In the genomic region with DNA sequence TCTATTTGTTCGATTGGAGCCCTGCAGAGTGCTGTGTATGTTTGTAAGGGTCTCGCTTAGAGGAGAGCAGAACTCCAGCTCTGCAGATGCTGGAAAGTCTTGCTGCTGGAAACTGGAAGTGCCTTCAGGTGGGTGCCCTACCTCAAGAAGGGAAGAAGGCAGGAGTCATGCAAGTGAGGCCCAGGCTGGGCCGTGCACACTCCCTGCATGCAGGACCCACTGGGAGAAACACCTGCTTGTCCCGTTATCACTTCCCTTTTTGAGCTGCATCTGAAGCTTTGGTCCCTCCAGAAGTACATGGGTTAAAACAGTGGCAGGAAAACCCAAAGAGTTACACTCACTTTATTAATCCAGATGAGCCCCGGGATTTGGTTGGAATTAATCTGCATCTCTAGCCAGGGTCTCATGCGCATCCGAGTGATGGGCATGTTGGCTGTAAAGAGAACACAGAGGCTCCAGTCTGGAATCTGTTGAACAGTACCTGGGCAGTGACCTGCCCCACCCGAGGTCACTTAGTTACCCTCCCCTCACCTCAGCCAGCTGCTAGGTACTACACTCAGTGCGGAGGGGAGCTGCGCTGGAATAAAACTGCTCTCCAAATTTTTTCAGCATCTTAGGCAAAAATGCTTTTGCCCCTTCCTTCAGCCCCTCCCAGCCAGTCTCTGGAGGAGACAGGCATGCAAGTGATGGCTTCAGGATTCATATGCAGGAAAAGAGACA, we compare ENCODE assay signal across 8 cellular contexts. TPM values are rescaled to one million over a fixed set of nuclear protein-coding genes. Genes with fewer than 3 reads are reported as not detected.
A peak's percentile ranks its signal among the peaks of the same experiment; 100 is the strongest.
DNase-seq lines count a peak whose midpoint lies in the region; ATAC-seq and TF ChIP-seq lines count a peak whose summit lies in the region.

No MANE protein-coding gene starts in this region.

- H3K4me1 ChIP-seq in thymus (ENCODE audit: control insufficient read depth, insufficient read depth, low read length) = peaks cover 22% of the 10 kb centered on the region

- peak overlapping the region; percentile 95 for H3K4me3 Mint-ChIP-seq in activated CD8-positive, alpha-beta memory T cell treated with anti-CD3 and anti-CD28 coated beads, Interleukin-2, amount 10 ng/mL, durations not matched to agents 7 days and 5 days

- no peaks in the 10 kb centered on the region for H3K9me3 ChIP-seq in thymus (ENCODE audit: control insufficient read depth)

- peak; percentile 53 for DNase-seq in activated CD8-positive, alpha-beta memory T cell treated with anti-CD3 and anti-CD28 coated beads, Interleukin-2, amount 10 ng/mL, durations not matched to agents 7 days and 5 days
- no peak for DNase-seq in activated CD8-positive, alpha-beta memory T cell treated with anti-CD3 and anti-CD28 coated beads for 24 hours
- DNase-seq in activated T-helper 9 cell treated with anti-CD3 and anti-CD28 coated beads, Interleukin-2, amount 50 U/mL, for 16 hours (ENCODE audit: low read depth) = peak; percentile 1
- DNase-seq in kidney epithelial cell (ENCODE audit: low read depth) (no peak), NCI-H524 treated with DMSO at 0.1 percent for 48 hours (lab: John Stamatoyannopoulos, UW) (no peak)

- no peaks in the 10 kb centered on the region for H3K9me3 Mint-ChIP-seq in activated CD8-positive, alpha-beta memory T cell treated with anti-CD3 and anti-CD28 coated beads, Interleukin-2, amount 10 ng/mL, durations not matched to agents 7 days and 5 days (ENCODE audit: low read depth)

- H3K27me3 ChIP-seq in kidney epithelial cell (ENCODE audit: control insufficient read depth, insufficient read depth, low read length) (no peaks in the 10 kb centered on the region), thymus (ENCODE audit: control insufficient read depth, insufficient read depth) (no peaks in the 10 kb centered on the region)

- ATAC-seq in activated CD8-positive, alpha-beta memory T cell treated with anti-CD3 and anti-CD28 coated beads, Interleukin-2, amount 10 ng/mL, durations not matched to agents 7 days and 5 days = no peak
- ATAC-seq in GM19023 (IDR thresholded peaks at IDR 0.05; ENCODE audit: unreplicated experiment) (no peak), GM21786 (IDR thresholded peaks at IDR 0.05; ENCODE audit: unreplicated experiment) (no peak)

- CTCF ChIA-PET in activated CD8-positive, alpha-beta memory T cell treated with anti-CD3 and anti-CD28 coated beads, Interleukin-2, amount 10 ng/mL, durations not matched to agents 7 days and 5 days (lab: Charles Lee) = interaction anchor here (0.9 to 9.2 kb wide), 16 partner anchors 10 to 103 kb away, joined by 3 to 85 read pairs (median 10); no protein-coding TSS in a partner anchor

- H3K4me3 ChIP-seq in kidney epithelial cell (ENCODE audit: low read depth, low read length) (peak overlapping the region; percentile 92), thymus (ENCODE audit: low read length) (peak overlapping the region; percentile 53)

- H3K27ac Mint-ChIP-seq in activated CD8-positive, alpha-beta memory T cell treated with anti-CD3 and anti-CD28 coated beads, Interleukin-2, amount 10 ng/mL, durations not matched to agents 7 days and 5 days = peak overlapping the region; percentile 91

- 2% methylated on average over 10 of the region's 10 CpGs for WGBS in thymus

- peaks cover 4% of the 10 kb centered on the region for H3K36me3 ChIP-seq in kidney epithelial cell (ENCODE audit: control insufficient read depth, insufficient read depth, low read length)
- peaks cover 39% of the 10 kb centered on the region for H3K36me3 ChIP-seq in thymus (ENCODE audit: control insufficient read depth, insufficient read depth)

- H3K27ac ChIP-seq in thymus (ENCODE audit: low read depth) = peak overlapping the region; percentile 47

- peaks cover 58% of the 10 kb centered on the region for H3K36me3 Mint-ChIP-seq in activated CD8-positive, alpha-beta memory T cell treated with anti-CD3 and anti-CD28 coated beads, Interleukin-2, amount 10 ng/mL, durations not matched to agents 7 days and 5 days

- TF ChIP-seq CTCF in kidney epithelial cell (IDR thresholded peaks at IDR 0.05; ENCODE audit: insufficient read depth, low read length, poor library complexity, severe bottlenecking) = no peak

- peaks cover 68% of the 10 kb centered on the region for H3K4me1 Mint-ChIP-seq in activated CD8-positive, alpha-beta memory T cell treated with anti-CD3 and anti-CD28 coated beads, Interleukin-2, amount 10 ng/mL, durations not matched to agents 7 days and 5 days

- no peaks in the 10 kb centered on the region for H3K27me3 Mint-ChIP-seq in activated CD8-positive, alpha-beta memory T cell treated with anti-CD3 and anti-CD28 coated beads, Interleukin-2, amount 10 ng/mL, durations not matched to agents 7 days and 5 days

RNA-seq across cellular contexts. Expression of a gene that starts 1.4 kb away (rescaled TPM):
- total RNA-seq in activated CD8-positive, alpha-beta memory T cell treated with anti-CD3 and anti-CD28 coated beads, Interleukin-2, amount 10 ng/mL, durations not matched to agents 7 days and 5 days = 100 to 1,000 TPM; 205 to 223 TPM
- total RNA-seq in kidney epithelial cell = 61.9 and 75.3 TPM in 2 replicates
- polyA plus RNA-seq in thymus = 47.7 TPM

RNA-seq across cellular contexts. Expression of a gene that starts 54.1 kb away (rescaled TPM):
- 10 to 100 TPM in 1 of 2 experiments, under 1 TPM in 1; 0.35 to 20.0 TPM for total RNA-seq in activated CD8-positive, alpha-beta memory T cell treated with anti-CD3 and anti-CD28 coated beads, Interleukin-2, amount 10 ng/mL, durations not matched to agents 7 days and 5 days
- total RNA-seq in kidney epithelial cell = not detected in 2 replicates
- 0.43 TPM for polyA plus RNA-seq in thymus

Comparison
In these comparisons a context has a peak if more than half of its experiments do, and no peak if none do; other contexts are left out.
1. DNase-seq: peak in activated CD8-positive, alpha-beta memory T cell treated with anti-CD3 and anti-CD28 coated beads, Interleukin-2, amount 10 ng/mL, durations not matched to agents 7 days and 5 days (single experiment) and activated T-helper 9 cell treated with anti-CD3 and anti-CD28 coated beads, Interleukin-2, amount 50 U/mL, for 16 hours (single experiment); none in activated CD8-positive, alpha-beta memory T cell treated with anti-CD3 and anti-CD28 coated beads for 24 hours (single experiment), kidney epithelial cell (single experiment) and NCI-H524 treated with DMSO at 0.1 percent for 48 hours (single experiment).